Comparison of ENCODE assay signal across 8 cellular contexts in the genomic region with DNA sequence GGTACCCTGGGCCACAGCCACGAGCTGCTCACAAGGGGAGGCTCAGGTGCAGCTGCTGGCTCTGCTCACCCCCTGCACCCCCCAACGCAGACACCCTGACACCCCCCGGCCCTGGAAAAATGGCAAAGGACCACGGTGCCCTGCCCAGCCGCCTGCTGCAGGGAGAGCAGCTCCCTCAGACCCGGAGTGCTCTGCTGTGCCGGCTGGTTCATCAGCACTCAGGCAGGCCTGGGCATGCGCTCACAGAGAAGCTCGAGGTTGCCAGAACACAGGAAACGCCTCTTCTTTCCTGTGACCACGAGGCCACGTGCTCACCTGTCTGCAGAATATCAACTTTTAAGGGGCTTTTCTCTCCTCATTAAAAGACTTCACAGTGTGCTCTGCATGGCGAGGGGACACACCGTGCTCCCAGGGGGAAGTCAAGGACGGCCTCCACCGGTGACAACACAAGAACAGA. TPM values are rescaled to one million over a fixed set of nuclear protein-coding genes. Genes with fewer than 3 reads are reported as not detected.
DNase-seq lines count a peak whose midpoint lies in the region; ATAC-seq and TF ChIP-seq lines count a peak whose summit lies in the region.

No MANE protein-coding gene starts in this region.

- TF ChIP-seq CTCF in omental fat pad (IDR thresholded peaks at IDR 0.05): no peak

- ATAC-seq in GM18505 (IDR thresholded peaks at IDR 0.05; ENCODE audit: unreplicated experiment) (no peak), omental fat pad (ENCODE audit: low FRiP score) (no peak)

- TF ChIP-seq POLR2A in GM18505 (IDR thresholded peaks at IDR 0.05; ENCODE audit: borderline replicate concordance, extremely low read depth, insufficient read depth, insufficient read length): peak; percentile 42

- DNase-seq in NCI-H2196 treated with DMSO at 0.1 percent for 48 hours (lab: John Stamatoyannopoulos, UW; ENCODE audit: unreplicated experiment) (peak; percentile 47), occipital lobe (lab: John Stamatoyannopoulos, UW) (no peak), omental fat pad (ENCODE audit: low spot score) (no peak), HK-2 (ENCODE audit: unreplicated experiment) (no peak), NCI-H1092 (lab: John Stamatoyannopoulos, UW) (no peak)
- peak; percentile 31 to 61 for DNase-seq in activated T-helper 1 cell treated with anti-CD3 and anti-CD28 coated beads, Interleukin-2, amount 50 U/mL, for 16 hours (ENCODE audit: low read depth in 1 of 2, low spot score in 1 of 2)
- peak; percentile 15 to 33 for DNase-seq in stimulated activated CD4-positive, alpha-beta T cell treated with anti-CD3 and anti-CD28 coated beads, Interleukin-15, amount 100 ng/mL, for 1 hour (ENCODE audit: low read depth in 1 of 2, low spot score in 1 of 2)

RNA-seq across cellular contexts. Expression of a gene that starts 4.3 kb away (rescaled TPM):
- total RNA-seq in occipital lobe (not detected), omental fat pad (1 to 10 TPM in 3 of 4 donors, not detected in 1; 1.0 to 5.2 (median 1.8) TPM)

RNA-seq across cellular contexts. Expression of a gene that starts 18.8 kb away (rescaled TPM):
- 27.1 TPM for total RNA-seq in occipital lobe
- 10 to 100 TPM; 14.6 to 27.1 (median 22.1) TPM for total RNA-seq in omental fat pad

RNA-seq across cellular contexts. Expression of a gene that starts 19.1 kb away (rescaled TPM):
- 18.4 TPM for total RNA-seq in occipital lobe
- total RNA-seq in omental fat pad: 100 to 1,000 TPM in 2 of 4 donors, 10 to 100 TPM in 2; 78.3 to 122 (median 98.8) TPM

RNA-seq across cellular contexts. Expression of a gene that starts 22.8 kb away (rescaled TPM):
- total RNA-seq in occipital lobe: 39.6 TPM
- total RNA-seq in omental fat pad: 10 to 100 TPM; 30.4 to 50.3 (median 42.9) TPM

RNA-seq across cellular contexts. Expression of a gene that starts 29.4 kb away (rescaled TPM):
- total RNA-seq in occipital lobe: 2.2 TPM
- 1 to 10 TPM in 3 of 4 donors, under 1 TPM in 1; 0.96 to 4.9 (median 2.7) TPM for total RNA-seq in omental fat pad

Comparison
In these comparisons a context has a peak if more than half of its experiments do, and no peak if none do; other contexts are left out.
1. DNase-seq: peak in NCI-H2196 treated with DMSO at 0.1 percent for 48 hours (single experiment), activated T-helper 1 cell treated with anti-CD3 and anti-CD28 coated beads, Interleukin-2, amount 50 U/mL, for 16 hours (2 of 2) and stimulated activated CD4-positive, alpha-beta T cell treated with anti-CD3 and anti-CD28 coated beads, Interleukin-15, amount 100 ng/mL, for 1 hour (2 of 2); none in occipital lobe (single experiment), omental fat pad (single experiment), HK-2 (single experiment) and NCI-H1092 (single experiment).